ENCODE assay signal across 19 cellular contexts in genomic region chr16:8847623-8848022, GRCh38. TPM values are rescaled to one million over a fixed set of nuclear protein-coding genes. Genes with fewer than 3 reads are reported as not detected.
DNase-seq lines count a peak whose midpoint lies in the region; FAIRE-seq and TF ChIP-seq lines count a peak whose summit lies in the region.
"Had no signal": no experiment of that assay in that cellular context is flagged by ENCODE, and none has a peak within 500 bp of the region (broad histone marks: within the 10 kb centered on the region; RNA-seq: fewer than 3 reads in every experiment).

No MANE protein-coding gene starts in this region.

- peak overlapping the region; percentile 9 to 50 for H3K27ac ChIP-seq in liver (ENCODE audit: low read depth in 1 of 2, low read length in 2 of 2)
- H3K27ac ChIP-seq: suprapubic skin had no signal

- peaks cover 14 to 21% (median 20%) of the 10 kb centered on the region in 4 donors for H3K4me1 ChIP-seq in liver (ENCODE audit: control insufficient read depth in 4 of 4, insufficient read depth in 4 of 4, low read length in 3 of 4)
- peaks cover 15% of the 10 kb centered on the region for H3K4me1 ChIP-seq in BE2C
- H3K4me1 ChIP-seq: Caco-2 had no signal

- no peak overlapping the region for H3K9ac ChIP-seq in liver (ENCODE audit: low read depth in 1 of 2, low read length in 2 of 2)

- H3K4me3 ChIP-seq in H7 (ENCODE audit: insufficient read depth, low read depth, low read length) (no peak overlapping the region), liver (ENCODE audit: low read depth in 1 of 3, low read length in 3 of 3) (no peak overlapping the region), BE2C (ENCODE audit: low read depth, low read length) (no peak overlapping the region)
- H3K4me3 ChIP-seq: heart right ventricle, suprapubic skin had no signal

- FAIRE-seq in D721Med (lab: Jason Lieb, UNC): no peak
- FAIRE-seq: bronchial epithelial cell, H54, HTR-8/SVneo, islet of Langerhans had no signal

- TF ChIP-seq RAD21 in liver (IDR thresholded peaks at IDR 0.05): no peak

- H3K36me3 ChIP-seq in H7 (replicated peaks; ENCODE audit: control insufficient read depth, insufficient read depth, low read length): peaks cover 20% of the 10 kb centered on the region
- H3K36me3 ChIP-seq in liver (ENCODE audit: control insufficient read depth in 4 of 4, insufficient read depth in 3 of 4, low read depth in 1 of 4, low read length in 3 of 4): peaks cover 5 to 22% (median 8%) of the 10 kb centered on the region in 4 donors
- H3K36me3 ChIP-seq in BE2C: peaks cover 66% of the 10 kb centered on the region

- WGBS in liver: 98% methylated on average over 15 of the region's 15 CpGs

- H3K9me3 ChIP-seq in liver (ENCODE audit: control insufficient read depth in 4 of 4, low read length in 3 of 4) (no peaks in the 10 kb centered on the region), BE2C (no peaks in the 10 kb centered on the region)
- H3K9me3 ChIP-seq: Caco-2, heart right ventricle, suprapubic skin had no signal

- H3K27me3 ChIP-seq in H7 (ENCODE audit: control insufficient read depth, insufficient read depth, low read length) (no peaks in the 10 kb centered on the region), liver (ENCODE audit: control insufficient read depth in 4 of 4, insufficient read depth in 4 of 4, low read length in 3 of 4) (no peaks in the 10 kb centered on the region), BE2C (no peaks in the 10 kb centered on the region)
- H3K27me3 ChIP-seq: heart right ventricle, suprapubic skin had no signal

- TF ChIP-seq CTCF in liver (IDR thresholded peaks at IDR 0.05; ENCODE audit: low read depth, low read length, missing input control) (no peak), BE2C (IDR thresholded peaks at IDR 0.05; ENCODE audit: low read depth, low read length) (no peak), D721Med (IDR thresholded peaks at IDR 0.05; ENCODE audit: insufficient read depth, missing control alignments) (no peak)

- DNase-seq in D341Med (ENCODE audit: low spot score) (peak; percentile 27), H7 (peak; percentile 26), GDM1 (lab: John Stamatoyannopoulos, UW) (no peak), BE2C (no peak), D721Med (ENCODE audit: insufficient read length, low spot score) (no peak)
- DNase-seq: activated T-cell treated with anti-CD3 and anti-CD28 coated beads, Interleukin-2, amount 50 U/mL, for 72 hours; Caco-2; NCI-H146; NCI-H82; retina had no signal

TF ChIP-seq in liver, 16 proteins besides CTCF, POLR2A, EP300 and RAD21:
- TF ChIP-seq RXRA (IDR thresholded peaks at IDR 0.05) (no peak), ZBTB33 (IDR thresholded peaks at IDR 0.05) (no peak), TAF1 (conservative IDR thresholded peaks at IDR 0.05) (no peak), NR2F2 (IDR thresholded peaks at IDR 0.05) (no peak), GABPA (IDR thresholded peaks at IDR 0.05 in 1 of 2, conservative IDR thresholded peaks at IDR 0.05 in 1 of 2) (no peak)

RNA-seq across cellular contexts. Expression of gene CARHSP1, which starts 21.2 kb away (rescaled TPM):
- 324 and 345 TPM in 2 replicates for total RNA-seq in H7 (2014; rRNA removed; shearing (Covaris generic))
- total RNA-seq in liver: 100 to 1,000 TPM in 1 of 2 donors, 10 to 100 TPM in 1; 81.2 to 162 TPM
- 100 to 1,000 TPM in 1 of 2 donors, 10 to 100 TPM in 1; 96.9 to 141 TPM for polyA plus RNA-seq in liver
- 101 TPM for polyA plus RNA-seq in BE2C (2012; ENCODE audit: insufficient read depth, insufficient read length, low read depth)

RNA-seq across cellular contexts. Expression of gene LITAFD, which starts 34.5 kb away (rescaled TPM):
- total RNA-seq in H7 (2014; rRNA removed; shearing (Covaris generic)): not detected in 2 replicates
- not detected for total RNA-seq in liver
- polyA plus RNA-seq in liver: not detected
- not detected for polyA plus RNA-seq in BE2C (2012; ENCODE audit: insufficient read depth, insufficient read length, low read depth)
- total RNA-seq: activated T-cell treated with anti-CD3 and anti-CD28 coated beads, Interleukin-2, amount 50 U/mL, for 72 hours; bronchial epithelial cell; Caco-2; fibroblast of lung; heart right ventricle; suprapubic skin had no signal
- polyA plus RNA-seq: fibroblast of lung, heart right ventricle, neural cell had no signal

RNA-seq across cellular contexts. Expression of gene PMM2, which starts 50.0 kb away (rescaled TPM):
- total RNA-seq in H7 (2014; rRNA removed; shearing (Covaris generic)): 36.5 and 49.1 TPM in 2 replicates
- 10 to 100 TPM in 1 of 2 donors, 1 to 10 TPM in 1; 6.8 to 38.9 TPM for total RNA-seq in liver
- polyA plus RNA-seq in liver: 10 to 100 TPM; 22.0 to 38.0 TPM
- polyA plus RNA-seq in BE2C (2012; ENCODE audit: insufficient read depth, insufficient read length, low read depth): 62.2 TPM

RNA-seq across cellular contexts. Expression of gene TMEM186, which starts 50.2 kb away (rescaled TPM):
- total RNA-seq in H7 (2014; rRNA removed; shearing (Covaris generic)): 8.2 and 12.1 TPM in 2 replicates
- 1 to 10 TPM; 3.3 to 6.5 TPM for total RNA-seq in liver
- polyA plus RNA-seq in liver: 10 to 100 TPM in 1 of 2 donors, 1 to 10 TPM in 1; 7.6 to 11.0 TPM
- 23.5 TPM for polyA plus RNA-seq in BE2C (2012; ENCODE audit: insufficient read depth, insufficient read length, low read depth)

Comparison
In these comparisons a context has a peak if more than half of its experiments do, and no peak if none do; other contexts are left out.
1. DNase-seq: peak in D341Med (single experiment) and H7 (single experiment); none in GDM1 (single experiment), BE2C (single experiment) and D721Med (single experiment).